In genomic region chr19:794989-795658, GRCh38 we compare ENCODE assay signal across 1 cellular context.
TF ChIP-seq lines count a peak whose summit lies in the region.

No MANE protein-coding gene starts in this region.

TF ChIP-seq in H1, 55 proteins besides CTCF, POLR2A, EP300 and RAD21:
- TF ChIP-seq JUN (IDR thresholded peaks at IDR 0.05; ENCODE audit: low read depth, low read length) = no peak
